ENCODE assay signal across 26 cellular contexts in the genomic region with DNA sequence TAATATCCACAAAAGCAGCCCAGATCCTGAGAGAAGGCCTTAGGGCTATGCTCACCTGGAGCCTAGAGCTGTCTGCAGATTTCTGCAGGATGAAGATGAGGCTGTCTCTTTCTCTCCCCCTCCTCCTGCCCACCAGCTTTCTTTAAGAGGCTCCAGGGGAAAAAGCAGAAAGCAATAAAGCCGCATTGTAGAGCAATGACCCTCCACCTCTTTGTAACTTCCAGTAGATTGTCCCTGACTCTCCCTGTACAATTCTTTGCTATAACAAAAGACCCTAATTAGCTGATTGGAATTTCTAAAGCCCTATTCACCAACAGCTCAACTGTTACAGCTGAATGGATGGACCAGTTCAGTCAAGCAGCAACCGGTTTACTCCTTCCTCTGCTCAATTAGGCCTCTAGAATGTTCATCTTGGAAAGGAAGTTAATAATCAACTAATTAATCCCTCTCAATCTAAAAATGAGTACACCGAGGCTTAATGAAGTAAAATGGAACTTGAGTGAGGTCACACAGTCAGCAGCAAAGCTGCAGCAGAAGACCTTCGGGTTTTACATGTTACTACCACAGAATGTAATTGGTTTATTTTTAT.
DNase-seq lines count a peak whose midpoint lies in the region; ATAC-seq, FAIRE-seq and TF ChIP-seq lines count a peak whose summit lies in the region.
"Had no signal": no experiment of that assay in that cellular context is flagged by ENCODE, and none has a peak within 500 bp of the region (broad histone marks: within the 10 kb centered on the region; RNA-seq: fewer than 3 reads in every experiment).

No MANE protein-coding gene starts in this region.

- H3K27me3 ChIP-seq in HepG2 (ENCODE audit: control insufficient read depth in 1 of 2, insufficient read depth in 2 of 2, low read length in 2 of 2) (no peaks in the 10 kb centered on the region), right lobe of liver (no peaks in the 10 kb centered on the region), H1 (replicated peaks in 1 of 4; ENCODE audit: control insufficient read depth in 3 of 4, extremely low read depth in 1 of 4, insufficient read depth in 3 of 4, low read length in 3 of 4) (no peaks in the 10 kb centered on the region), small intestine (ENCODE audit: control insufficient read depth in 2 of 2, insufficient read depth in 2 of 2, low read length in 2 of 2) (no peaks in the 10 kb centered on the region)
- H3K27me3 ChIP-seq: suprapubic skin had no signal

- no peak overlapping the region for H3K9ac ChIP-seq in HepG2 (ENCODE audit: insufficient read depth, low read depth, low read length)
- H3K9ac ChIP-seq in H1 (replicated peaks in 1 of 4; ENCODE audit: extremely low read depth in 1 of 4, low read depth in 3 of 4, low read length in 3 of 4), result no peak overlapping the region

- no peaks in the 10 kb centered on the region for H3K79me1 ChIP-seq in H1 (ENCODE audit: low read depth, low read length)

- H2BK5ac ChIP-seq in H1 (ENCODE audit: low read depth, low read length), result no peak overlapping the region

- no peak overlapping the region for H3K14ac ChIP-seq in H1 (ENCODE audit: insufficient read length)

- H3K27ac ChIP-seq in HepG2 (ENCODE audit: extremely low read length, insufficient read depth, low read length) (no peak overlapping the region), right lobe of liver (no peak overlapping the region), H1 (ENCODE audit: low read depth, low read length) (peak overlapping the region; percentile 36; the same call in 1 of the 2 replicates), small intestine (ENCODE audit: low read depth in 1 of 2, low read length in 1 of 2) (no peak overlapping the region)
- H3K27ac ChIP-seq: suprapubic skin had no signal

- H4K5ac ChIP-seq in H1 (ENCODE audit: insufficient read length, low read depth, low read length), result peak overlapping the region; percentile 68

- POLR2A ChIA-PET in HepG2 (lab: Yijun Ruan, JAX), result no interaction called here
- POLR2A ChIA-PET in H1 (lab: Charles Lee; ENCODE audit: partially characterized antibody), result interaction anchor here (1.4 kb wide), 2 partner anchors 9 to 10 kb away, joined by 3 to 4 read pairs; no protein-coding TSS in a partner anchor

- ATAC-seq in HepG2, result peak; percentile 21; the same call in 2 of the 3 replicates
- ATAC-seq in right lobe of liver, result no peak
- no peak for ATAC-seq in HG03025 (IDR thresholded peaks at IDR 0.05; ENCODE audit: low FRiP score, unreplicated experiment)
- ATAC-seq: activated CD8-positive, alpha-beta T cell treated with anti-CD3 and anti-CD28 coated beads, Interleukin-2, amount 10 ng/mL, durations not matched to agents 7 days and 5 days; activated naive CD8-positive, alpha-beta T cell treated with anti-CD3 and anti-CD28 coated beads, Interleukin-2, amount 50 U/mL, for 24 hours; stimulated activated effector memory CD8-positive, alpha-beta T cell treated with anti-CD3 and anti-CD28 coated beads, Interleukin-12 subunit alpha, Interleukin-12 subunit beta, amount 100 ng/mL, for 72 hours had no signal

- no peak overlapping the region for H3K4me3 ChIP-seq in HepG2 (replicated peaks in 1 of 3; ENCODE audit: insufficient read depth in 1 of 3, low read depth in 2 of 3, low read length in 3 of 3)
- no peak overlapping the region for H3K4me3 ChIP-seq in right lobe of liver
- H3K4me3 ChIP-seq in H1 (ENCODE audit: extremely low read depth in 1 of 4, insufficient read depth in 2 of 4, low read depth in 3 of 4, low read length in 4 of 4), result no peak overlapping the region; a peak in 1 of 8 replicates
- H3K4me3 ChIP-seq in small intestine (ENCODE audit: low read depth in 1 of 2, low read length in 2 of 2), result no peak overlapping the region
- H3K4me3 ChIP-seq: suprapubic skin had no signal

- no peak overlapping the region for H4K91ac ChIP-seq in H1 (replicated peaks; ENCODE audit: insufficient read length, low read length)

- H3K36me3 ChIP-seq in HepG2 (replicated peaks in 1 of 2; ENCODE audit: control insufficient read depth in 1 of 2, insufficient read depth in 2 of 2, low read length in 2 of 2), result no peaks in the 10 kb centered on the region
- no peaks in the 10 kb centered on the region for H3K36me3 ChIP-seq in right lobe of liver
- H3K36me3 ChIP-seq in H1 (ENCODE audit: control insufficient read depth in 2 of 4, insufficient read depth in 4 of 4, low read length in 3 of 4), result no peaks in the 10 kb centered on the region
- H3K36me3 ChIP-seq in small intestine (ENCODE audit: control insufficient read depth in 2 of 2, insufficient read depth in 2 of 2, low read length in 2 of 2), result no peaks in the 10 kb centered on the region
- H3K36me3 ChIP-seq: suprapubic skin had no signal

- H4K20me1 ChIP-seq in HepG2 (ENCODE audit: insufficient read depth, low read length) (no peaks in the 10 kb centered on the region), H1 (replicated peaks in 1 of 2; ENCODE audit: control insufficient read depth in 1 of 2, insufficient read depth in 2 of 2, low read length in 2 of 2) (no peaks in the 10 kb centered on the region)

- FAIRE-seq in HepG2 (lab: Jason Lieb, UNC), result no peak
- FAIRE-seq in H1 (lab: Jason Lieb, UNC), result peak; percentile 13
- no peak for FAIRE-seq in small intestine (lab: Jason Lieb, UNC)
- FAIRE-seq: G401.6, islet of Langerhans, urothelium cell line had no signal

- H2BK12ac ChIP-seq in H1 (ENCODE audit: low read depth, low read length), result no peak overlapping the region

- H3K18ac ChIP-seq in H1 (ENCODE audit: extremely low read depth, low read length), result no peak overlapping the region

- no peak for TF ChIP-seq RAD21 in HepG2 (CRISPR knock-in tag; IDR thresholded peaks at IDR 0.05)
- no peak for TF ChIP-seq RAD21 in H1 (IDR thresholded peaks at IDR 0.05 in 1 of 2, conservative IDR thresholded peaks at IDR 0.05 in 1 of 2; ENCODE audit: low read depth in 2 of 2, low read length in 2 of 2)

- H3K4me1 ChIP-seq in HepG2 (ENCODE audit: insufficient read depth, low read length) (no peaks in the 10 kb centered on the region), right lobe of liver (no peaks in the 10 kb centered on the region), H1 (replicated peaks in 1 of 4; ENCODE audit: control insufficient read depth in 3 of 4, insufficient read depth in 4 of 4, low read length in 3 of 4) (peaks cover 0 to 7% (median 5%) of the 10 kb centered on the region in 4 experiments; a peak in 5 of 7 replicates), small intestine (ENCODE audit: control insufficient read depth in 2 of 2, insufficient read depth in 1 of 2, low read depth in 1 of 2, low read length in 1 of 2) (no peaks in the 10 kb centered on the region)
- H3K4me1 ChIP-seq: suprapubic skin had no signal

- H3K79me2 ChIP-seq in HepG2 (ENCODE audit: insufficient read depth, low read length) (no peaks in the 10 kb centered on the region), H1 (ENCODE audit: control insufficient read depth in 1 of 2, insufficient read depth in 2 of 2, low read length in 2 of 2) (no peaks in the 10 kb centered on the region)

- H2BK120ac ChIP-seq in H1 (replicated peaks; ENCODE audit: low read depth, low read length), result no peak overlapping the region

- H3K4me2 ChIP-seq in HepG2 (ENCODE audit: low read depth, low read length) (no peak overlapping the region), H1 (ENCODE audit: insufficient read depth in 1 of 2, low read depth in 2 of 2, low read length in 2 of 2) (peak overlapping the region; percentile 8 to 48; a peak in 3 of 4 replicates)

- TF ChIP-seq POLR2A in HepG2 (IDR thresholded peaks at IDR 0.05; ENCODE audit: insufficient read depth in 1 of 2, low read depth in 2 of 2, low read length in 2 of 2) (no peak), right lobe of liver (IDR thresholded peaks at IDR 0.05) (no peak), H1 (IDR thresholded peaks at IDR 0.05; ENCODE audit: control extremely low read depth in 1 of 2, low read depth in 2 of 2, low read length in 2 of 2) (no peak)

- H2AFZ ChIP-seq in HepG2 (ENCODE audit: low read length) (no peak overlapping the region), H1 (ENCODE audit: low read length) (no peak overlapping the region)

- TF ChIP-seq EP300 in HepG2 (IDR thresholded peaks at IDR 0.05; ENCODE audit: low read depth in 2 of 2, low read length in 2 of 2) (no peak), HepG2 (CRISPR knock-in tag; IDR thresholded peaks at IDR 0.05; ENCODE audit: borderline replicate concordance) (no peak), H1 (IDR thresholded peaks at IDR 0.05; ENCODE audit: borderline replicate concordance in 1 of 2, low read depth in 2 of 2, low read length in 2 of 2) (no peak)

- H3K56ac ChIP-seq in H1 (replicated peaks; ENCODE audit: insufficient read length, low read depth, low read length), result no peak overlapping the region

- CTCF ChIA-PET in HepG2 (lab: Yijun Ruan, JAX; ENCODE audit: low intra/inter-chr PET ratio, low total read pairs), result no interaction called here
- CTCF ChIA-PET in H1 (lab: Charles Lee; ENCODE audit: partially characterized antibody), result interaction anchor here (0.6 to 1.5 kb wide), 8 partner anchors 9 to 603 kb away, joined by 3 to 5 read pairs (median 3); no protein-coding TSS in a partner anchor

- in situ Hi-C loops in HepG2 (cut with HindIII; ENCODE audit: extremely low pct_ligation_motif_present, low pct_unique_long_range_greater_than_20kb), result no loop called here

- H3K23me2 ChIP-seq in H1 (ENCODE audit: low read depth, low read length), result no peaks in the 10 kb centered on the region

- no peak for DNase-seq in HepG2 (ENCODE audit: low spot score)
- no peak for DNase-seq in right lobe of liver
- DNase-seq in H1 (ENCODE audit: low read depth in 1 of 2, low spot score in 2 of 2), result no peak
- DNase-seq in kidney glomerular epithelial cell (lab: John Stamatoyannopoulos, UW), result peak; percentile 70
- peak; percentile 50 for DNase-seq in small intestine
- no peak for DNase-seq in activated CD4-positive, CD25-positive, alpha-beta regulatory T cell treated with anti-CD3 and anti-CD28 coated beads, Interleukin-2, amount 50 U/mL, for 72 hours
- DNase-seq in SIG-M5 treated with dmso at 0.1 percent for 504 hours (lab: John Stamatoyannopoulos, UW; ENCODE audit: unreplicated experiment), result no peak
- DNase-seq: activated CD8-positive, alpha-beta T cell treated with anti-CD3 and anti-CD28 coated beads, Interleukin-2, amount 10 ng/mL, durations not matched to agents 7 days and 5 days; activated gamma-delta T cell; activated naive CD8-positive, alpha-beta T cell treated with anti-CD3 and anti-CD28 coated beads, Interleukin-2, amount 50 U/mL, for 24 hours; AML-193; CD4-positive, alpha-beta memory T cell; effector CD4-positive, alpha-beta T cell; erythroblast; foreskin fibroblast; NCI-H2029 treated with DMSO at 0.1 percent for 48 hours; NK-92 treated with Interleukin-12 subunit alpha and Interleukin-12 subunit beta, amount 100 ng/mL, for 24 hours; nucleus accumbens; SIG-M5; stimulated activated CD4-positive, alpha-beta T cell treated with anti-CD3 and anti-CD28 coated beads, Interleukin-2, amount 100 ng/mL, for 48 hours had no signal

- no peak overlapping the region for H4K8ac ChIP-seq in H1 (ENCODE audit: extremely low read depth, insufficient read depth, low read length)

- no peak overlapping the region for H2AK5ac ChIP-seq in H1 (ENCODE audit: low read depth, low read length)

- 45% methylated on average over 4 of the region's 4 CpGs for WGBS in HepG2 (ENCODE audit: low lambda C conversion rate)
- WGBS in right lobe of liver (ENCODE audit: insufficient coverage, low coverage, low lambda C conversion rate, missing lambda C conversion rate), result 78% methylated on average over 4 of the region's 4 CpGs
- WGBS in H1 (ENCODE audit: extremely low coverage in 1 of 2, insufficient coverage in 1 of 2, insufficient read length in 1 of 2, insufficient replicate concordance in 2 of 2, low coverage in 1 of 2, low lambda C conversion rate in 2 of 2, missing lambda C conversion rate in 1 of 2), 2 experiments, result 75% methylated on average over 4 of the region's 4 CpGs; no CpG with 5 or more reads in 1 of the 2 experiments
- 32 to 68% (median 48%) methylated on average over 4 of the region's 4 CpGs for WGBS in small intestine, 3 donors

- no peak overlapping the region for H3K23ac ChIP-seq in H1 (ENCODE audit: insufficient read length)

- no TSS peak for BruUV-seq in HepG2 (replicated peaks; lab: Mats Ljungman, UMichigan)

- intact Hi-C loops in HepG2 (cut with micrococcal nuclease; ENCODE audit: unreplicated experiment) (loop anchor here (2.0 kb wide), 1 partner anchor 54 kb away; no protein-coding TSS in a partner anchor), right lobe of liver (cut with DNase I) (no loop called here)

- no peak overlapping the region for H2BK15ac ChIP-seq in H1 (ENCODE audit: low read length)

- H2BK20ac ChIP-seq in H1 (ENCODE audit: low read length), result no peak overlapping the region

- TF ChIP-seq CTCF in HepG2 (CRISPR knock-in tag; IDR thresholded peaks at IDR 0.05) (no peak), right lobe of liver (IDR thresholded peaks at IDR 0.05) (no peak), H1 (IDR thresholded peaks at IDR 0.05; ENCODE audit: control extremely low read depth in 1 of 3, insufficient read depth in 1 of 3, low read depth in 1 of 3, low read length in 3 of 3) (no peak)

- H3K4ac ChIP-seq in H1 (replicated peaks; ENCODE audit: insufficient read length, low read depth, low read length), result no peak overlapping the region

- H3K9me3 ChIP-seq in HepG2 (ENCODE audit: low read length) (no peaks in the 10 kb centered on the region), right lobe of liver (no peaks in the 10 kb centered on the region), H1 (ENCODE audit: insufficient read depth in 2 of 2, low read depth in 1 of 2, low read length in 1 of 2) (no peaks in the 10 kb centered on the region), small intestine (ENCODE audit: control insufficient read depth, low read depth) (no peaks in the 10 kb centered on the region)
- H3K9me3 ChIP-seq: suprapubic skin had no signal

Comparison
In these comparisons a context has a peak if more than half of its experiments do, and no peak if none do; other contexts are left out.
1. DNase-seq: peak in kidney glomerular epithelial cell (single experiment) and small intestine (single experiment); none in HepG2 (single experiment), right lobe of liver (0 of 3), H1 (0 of 2), activated CD4-positive, CD25-positive, alpha-beta regulatory T cell treated with anti-CD3 and anti-CD28 coated beads, Interleukin-2, amount 50 U/mL, for 72 hours (single experiment) and SIG-M5 treated with dmso at 0.1 percent for 504 hours (single experiment).